ENCODE assay signal across 25 cellular contexts in the genomic region with DNA sequence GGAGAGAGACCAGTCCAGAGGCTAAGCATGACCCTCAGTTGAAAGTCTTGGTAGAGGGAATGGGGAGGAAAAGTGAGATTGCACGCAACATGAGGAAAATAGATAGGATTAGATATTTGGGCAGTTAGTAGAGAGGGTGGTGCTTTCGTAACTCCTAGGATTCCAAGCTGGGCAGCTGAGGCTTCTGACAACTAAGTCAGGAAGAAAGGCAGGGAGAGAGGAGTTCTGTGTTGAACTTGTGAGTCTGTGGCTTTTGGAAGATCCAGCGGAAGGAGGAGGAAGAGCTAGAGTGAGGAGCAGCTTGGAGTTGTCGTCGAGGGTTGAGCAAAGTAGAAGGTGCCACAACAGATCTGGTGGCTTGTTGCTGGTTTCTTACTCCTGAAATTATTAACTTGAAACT. TPM values are rescaled to one million over a fixed set of nuclear protein-coding genes. Genes with fewer than 3 reads are reported as not detected.
DNase-seq lines count a peak whose midpoint lies in the region; ATAC-seq, FAIRE-seq and TF ChIP-seq lines count a peak whose summit lies in the region.
"Had no signal": no experiment of that assay in that cellular context is flagged by ENCODE, and none has a peak within 500 bp of the region (broad histone marks: within the 10 kb centered on the region; RNA-seq: fewer than 3 reads in every experiment).

No MANE protein-coding gene starts in this region.

- no peak overlapping the region for H3K27ac ChIP-seq in CD4-positive, CD25-positive, alpha-beta regulatory T cell (ENCODE audit: insufficient read depth, low read length, poor library complexity, severe bottlenecking)
- no peak overlapping the region for H3K27ac ChIP-seq in HEK293 (ENCODE audit: extremely low read depth, low read depth, low read length)
- H3K27ac ChIP-seq: brain microvascular endothelial cell, coronary artery, foreskin keratinocyte, thoracic aorta had no signal

- H3K4me1 Mint-ChIP-seq in CD4-positive, CD25-positive, alpha-beta regulatory T cell = peaks cover 44 to 97% (median 79%) of the 10 kb centered on the region in 4 donors
- peaks cover 25% of the 10 kb centered on the region for H3K4me1 Mint-ChIP-seq in mesothelial cell of epicardium

- H3K27me3 Mint-ChIP-seq in CD4-positive, CD25-positive, alpha-beta regulatory T cell = no peaks in the 10 kb centered on the region
- no peaks in the 10 kb centered on the region for H3K27me3 Mint-ChIP-seq in mesothelial cell of epicardium (ENCODE audit: low read depth)

- CTCF ChIA-PET in HEK293 (lab: Yijun Ruan, JAX) = no interaction called here

- H3K4me1 ChIP-seq in CD4-positive, CD25-positive, alpha-beta regulatory T cell (ENCODE audit: control insufficient read depth, insufficient read depth, low read length, poor library complexity, severe bottlenecking) = peaks cover 29% of the 10 kb centered on the region
- H3K4me1 ChIP-seq in HEK293 (ENCODE audit: control insufficient read depth, insufficient read depth, low read length) (no peaks in the 10 kb centered on the region), mucosa of descending colon (ENCODE audit: low read depth) (peaks cover 9% of the 10 kb centered on the region)

- no peak for ATAC-seq in CD4-positive, CD25-positive, alpha-beta regulatory T cell (ENCODE audit: low read depth in 2 of 2)
- ATAC-seq in mucosa of descending colon = no peak
- ATAC-seq: foreskin keratinocyte had no signal

- TF ChIP-seq POLR2A in H54 (IDR thresholded peaks at IDR 0.05; ENCODE audit: low read depth, low read length) = no peak

- TF ChIP-seq CTCF in HEK293 (tag by site-specific recombination; IDR thresholded peaks at IDR 0.05) (no peak), mesothelial cell of epicardium (IDR thresholded peaks at IDR 0.05; ENCODE audit: unreplicated experiment) (no peak), mucosa of descending colon (IDR thresholded peaks at IDR 0.05) (no peak)

- intact Hi-C loops in mucosa of descending colon (cut with DNase I, micrococcal nuclease) = no loop called here

- FAIRE-seq in H54 (lab: Jason Lieb, UNC) = no peak
- FAIRE-seq: endometrium had no signal

- H3K27me3 ChIP-seq in CD4-positive, CD25-positive, alpha-beta regulatory T cell (ENCODE audit: control insufficient read depth, insufficient read depth, low read length) = no peaks in the 10 kb centered on the region
- H3K27me3 ChIP-seq: brain microvascular endothelial cell, foreskin keratinocyte had no signal

- peak overlapping the region in 1 of 3 donors; percentile 66 for H3K27ac Mint-ChIP-seq in CD4-positive, CD25-positive, alpha-beta regulatory T cell
- H3K27ac Mint-ChIP-seq in mesothelial cell of epicardium = peak overlapping the region; percentile 63
- H3K27ac Mint-ChIP-seq: activated T-helper 2 cell treated with anti-CD3 and anti-CD28 coated beads, Interferon-gamma antibody, Interleukin-2, Interleukin-4, amounts not matched to agents 10 μg/mL and 5 μg/mL and 100 μg/mL, durations not matched to agents 14 hours and 24 hours and 36 hours had no signal

- H3K36me3 ChIP-seq in CD4-positive, CD25-positive, alpha-beta regulatory T cell (ENCODE audit: control insufficient read depth, insufficient read depth, low read length) = no peaks in the 10 kb centered on the region
- H3K36me3 ChIP-seq in HEK293 (ENCODE audit: control insufficient read depth in 2 of 2, insufficient read depth in 1 of 2, low read length in 2 of 2) (no peaks in the 10 kb centered on the region), mucosa of descending colon (ENCODE audit: low read depth) (no peaks in the 10 kb centered on the region)
- H3K36me3 ChIP-seq: brain microvascular endothelial cell, thoracic aorta had no signal

- peak overlapping the region; percentile 1 for H3K4me3 ChIP-seq in CD4-positive, CD25-positive, alpha-beta regulatory T cell (ENCODE audit: low read depth, low read length)
- no peak overlapping the region for H3K4me3 ChIP-seq in HEK293 (ENCODE audit: low read depth, low read length)
- no peak overlapping the region for H3K4me3 ChIP-seq in mucosa of descending colon
- H3K4me3 ChIP-seq: coronary artery, thoracic aorta had no signal

- H3K9me3 Mint-ChIP-seq in CD4-positive, CD25-positive, alpha-beta regulatory T cell = no peaks in the 10 kb centered on the region
- peaks cover 4% of the 10 kb centered on the region for H3K9me3 Mint-ChIP-seq in mesothelial cell of epicardium
- H3K9me3 Mint-ChIP-seq: activated T-helper 2 cell treated with anti-CD3 and anti-CD28 coated beads, Interferon-gamma antibody, Interleukin-2, Interleukin-4, amounts not matched to agents 10 μg/mL and 5 μg/mL and 100 μg/mL, durations not matched to agents 14 hours and 24 hours and 36 hours had no signal

- DNase-seq in CD4-positive, CD25-positive, alpha-beta regulatory T cell = no peak
- peak; percentile 13 for DNase-seq in dedifferentiated amniotic fluid mesenchymal stem cell (ENCODE audit: extremely low spot score)
- DNase-seq in mesothelial cell of epicardium (ENCODE audit: low spot score in 2 of 2, unreplicated experiment in 2 of 2) = no peak
- no peak for DNase-seq in GM19238 (ENCODE audit: insufficient read length, low spot score)
- no peak for DNase-seq in mucosa of descending colon
- DNase-seq in NOMO-1 (lab: John Stamatoyannopoulos, UW; ENCODE audit: unreplicated experiment in 2 of 2) = no peak
- no peak for DNase-seq in H54 (ENCODE audit: insufficient read length, low spot score)
- DNase-seq: brain microvascular endothelial cell; DMS53; foreskin keratinocyte; GF-D8; hippocampal formation; NCI-H1436; NCI-H2107; NCI-H446 treated with DMSO at 0.1 percent for 48 hours; nucleus accumbens; retina; SHP77 treated with DMSO at 0.1 percent for 48 hours; stimulated activated CD4-positive, alpha-beta T cell treated with anti-CD3 and anti-CD28 coated beads, Interleukin-4, amount 100 ng/mL, for 1 hour; stimulated activated naive CD4-positive, alpha-beta T cell treated with Interleukin-2 at 50 U/mL for 16 hours had no signal

- no peaks in the 10 kb centered on the region for H3K9me3 ChIP-seq in CD4-positive, CD25-positive, alpha-beta regulatory T cell (ENCODE audit: control insufficient read depth in 2 of 2, low read length in 2 of 2)
- H3K9me3 ChIP-seq in HEK293 (ENCODE audit: control insufficient read depth, insufficient read depth, low read depth, low read length) (no peaks in the 10 kb centered on the region), mucosa of descending colon (no peaks in the 10 kb centered on the region)
- H3K9me3 ChIP-seq: thoracic aorta had no signal

- H3K4me3 Mint-ChIP-seq in CD4-positive, CD25-positive, alpha-beta regulatory T cell = peak overlapping the region in 2 of 4 donors; percentile 27 to 54
- H3K4me3 Mint-ChIP-seq in mesothelial cell of epicardium = no peak overlapping the region

- POLR2A ChIA-PET in HEK293 (lab: Yijun Ruan, JAX) = no interaction called here

- H3K36me3 Mint-ChIP-seq in CD4-positive, CD25-positive, alpha-beta regulatory T cell = peaks cover 20% of the 10 kb centered on the region
- H3K36me3 Mint-ChIP-seq in mesothelial cell of epicardium = peaks cover 6% of the 10 kb centered on the region

TF ChIP-seq in HEK293, 187 proteins besides CTCF, POLR2A, EP300 and RAD21:
- TF ChIP-seq MZF1 (tag by site-specific recombination; IDR thresholded peaks at IDR 0.05; ENCODE audit: borderline replicate concordance) = no peak
- TF ChIP-seq ZNF302 (tag by site-specific recombination; IDR thresholded peaks at IDR 0.05; ENCODE audit: low read depth) = no peak
- no peak for TF ChIP-seq ZNF423 (tag by site-specific recombination; IDR thresholded peaks at IDR 0.05)
- TF ChIP-seq ZNF311 (tag by site-specific recombination; IDR thresholded peaks at IDR 0.05; ENCODE audit: borderline replicate concordance) = no peak
- TF ChIP-seq PRDM1 (tag by site-specific recombination; IDR thresholded peaks at IDR 0.05) = peak; percentile 50; the same call in 1 of the 2 replicates
- no peak for TF ChIP-seq ZNF10 (tag by site-specific recombination; IDR thresholded peaks at IDR 0.05)
- TF ChIP-seq ZNF157 (tag by site-specific recombination; IDR thresholded peaks at IDR 0.05) = no peak
- TF ChIP-seq, protein P1, sequence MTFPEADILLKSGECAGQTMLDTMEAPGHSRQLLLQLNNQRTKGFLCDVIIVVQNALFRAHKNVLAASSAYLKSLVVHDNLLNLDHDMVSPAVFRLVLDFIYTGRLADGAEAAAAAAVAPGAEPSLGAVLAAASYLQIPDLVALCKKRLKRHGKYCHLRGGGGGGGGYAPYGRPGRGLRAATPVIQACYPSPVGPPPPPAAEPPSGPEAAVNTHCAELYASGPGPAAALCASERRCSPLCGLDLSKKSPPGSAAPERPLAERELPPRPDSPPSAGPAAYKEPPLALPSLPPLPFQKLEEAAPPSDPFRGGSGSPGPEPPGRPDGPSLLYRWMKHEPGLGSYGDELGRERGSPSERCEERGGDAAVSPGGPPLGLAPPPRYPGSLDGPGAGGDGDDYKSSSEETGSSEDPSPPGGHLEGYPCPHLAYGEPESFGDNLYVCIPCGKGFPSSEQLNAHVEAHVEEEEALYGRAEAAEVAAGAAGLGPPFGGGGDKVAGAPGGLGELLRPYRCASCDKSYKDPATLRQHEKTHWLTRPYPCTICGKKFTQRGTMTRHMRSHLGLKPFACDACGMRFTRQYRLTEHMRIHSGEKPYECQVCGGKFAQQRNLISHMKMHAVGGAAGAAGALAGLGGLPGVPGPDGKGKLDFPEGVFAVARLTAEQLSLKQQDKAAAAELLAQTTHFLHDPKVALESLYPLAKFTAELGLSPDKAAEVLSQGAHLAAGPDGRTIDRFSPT (tag by site-specific recombination; IDR thresholded peaks at IDR 0.05) = no peak
- no peak for TF ChIP-seq ZNF658 (tag by site-specific recombination; IDR thresholded peaks at IDR 0.05)
- TF ChIP-seq ZNF600 (tag by site-specific recombination; IDR thresholded peaks at IDR 0.05) = peak; percentile 60; the same call in 1 of the 2 replicates
- TF ChIP-seq ZNF596 (tag by site-specific recombination; IDR thresholded peaks at IDR 0.05) = no peak
- TF ChIP-seq ZNF292 (tag by site-specific recombination; IDR thresholded peaks at IDR 0.05; ENCODE audit: borderline replicate concordance, low read depth) = no peak
- TF ChIP-seq ZNF37A (tag by site-specific recombination; IDR thresholded peaks at IDR 0.05) = no peak
- no peak for TF ChIP-seq ZNF549 (tag by site-specific recombination; IDR thresholded peaks at IDR 0.05)

RNA-seq across cellular contexts. Expression of gene CUL1, which starts 21.8 kb away (rescaled TPM):
- 41.4 TPM for total RNA-seq in CD4-positive, CD25-positive, alpha-beta regulatory T cell
- 10 to 100 TPM; 44.5 to 56.9 (median 48.0) TPM for polyA plus RNA-seq in CD4-positive, CD25-positive, alpha-beta regulatory T cell
- total RNA-seq in mesothelial cell of epicardium (60.3 to 63.6 TPM (median 60.9 TPM) in 3 replicates), mucosa of descending colon (10 to 100 TPM; 28.7 to 58.1 (median 33.3) TPM)
